ENCODE assay signal across 25 cellular contexts in the genomic region with DNA sequence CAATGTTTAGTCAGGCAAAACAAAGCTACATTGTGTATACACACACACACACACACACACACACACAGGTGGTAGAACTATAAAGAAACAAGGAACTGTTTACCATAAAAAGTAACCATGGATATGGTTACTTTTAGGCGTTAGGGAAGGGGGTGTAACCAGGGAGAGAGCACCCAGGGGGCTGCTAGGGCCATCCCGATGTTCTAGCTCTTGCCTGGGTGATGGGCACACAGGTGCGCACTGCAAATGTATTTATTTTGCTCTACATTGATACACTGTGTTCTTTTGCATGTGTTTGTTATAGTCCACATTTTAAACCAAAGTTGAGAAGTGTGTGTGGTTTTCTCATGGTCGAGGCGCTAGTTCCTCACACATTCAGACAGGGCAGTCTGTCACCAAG.
"Had no signal": no experiment of that assay in that cellular context is flagged by ENCODE, and none has a peak within 500 bp of the region (broad histone marks: within the 10 kb centered on the region; RNA-seq: fewer than 3 reads in every experiment).

No MANE protein-coding gene starts in this region.

- H3K9me3 Mint-ChIP-seq: endodermal cell had no signal

- DNase-seq: colonic mucosa; cortex of kidney; dermis blood vessel endothelial cell; dorsolateral prefrontal cortex; effector CD4-positive, alpha-beta T cell; effector CD8-positive, alpha-beta T cell; effector memory CD4-positive, alpha-beta T cell; effector memory CD8-positive, alpha-beta T cell; endodermal cell; erythroblast; esophagus squamous epithelium; foreskin fibroblast; foreskin keratinocyte; foreskin melanocyte; gastrocnemius medialis; glutamatergic neuron; head of caudate nucleus; heart left ventricle; heart right ventricle had no signal

- H3K36me3 ChIP-seq: colonic mucosa, esophagus muscularis mucosa, esophagus squamous epithelium, gastrocnemius medialis, gastroesophageal sphincter, heart left ventricle, heart right ventricle had no signal

- H3K27me3 Mint-ChIP-seq: dendritic cell treated with granulocyte-macrophage colony-stimulating factor and Interleukin-4, amounts not matched to agents 40 ng/mL and 50 ng/mL, for 4 days had no signal

- H3K4me1 ChIP-seq: colonic mucosa, esophagus muscularis mucosa, esophagus squamous epithelium, foreskin keratinocyte, gastrocnemius medialis, gastroesophageal sphincter, heart left ventricle, heart right ventricle had no signal

- H3K27ac Mint-ChIP-seq: dendritic cell treated with granulocyte-macrophage colony-stimulating factor and Interleukin-4, amounts not matched to agents 40 ng/mL and 50 ng/mL, for 4 days; effector memory CD8-positive, alpha-beta T cell; endodermal cell had no signal

- H3K4me1 Mint-ChIP-seq: endodermal cell had no signal

- H3K27ac ChIP-seq: colonic mucosa, coronary artery, dorsolateral prefrontal cortex, epithelial cell of prostate, esophagus muscularis mucosa, esophagus squamous epithelium, foreskin keratinocyte, gastrocnemius medialis, gastroesophageal sphincter, heart left ventricle, heart right ventricle had no signal

- ATAC-seq: effector memory CD8-positive, alpha-beta T cell; esophagus mucosa; foreskin keratinocyte; gastrocnemius medialis; gastroesophageal sphincter; heart left ventricle; heart right ventricle had no signal

- H3K4me3 ChIP-seq: colonic mucosa, coronary artery, dorsolateral prefrontal cortex, esophagus muscularis mucosa, esophagus squamous epithelium, gastrocnemius medialis, gastroesophageal sphincter, heart left ventricle, heart right ventricle had no signal

- H3K4me3 Mint-ChIP-seq: dendritic cell treated with granulocyte-macrophage colony-stimulating factor and Interleukin-4, amounts not matched to agents 40 ng/mL and 50 ng/mL, for 4 days; effector memory CD8-positive, alpha-beta T cell; endodermal cell had no signal

- H3K27me3 ChIP-seq: colonic mucosa, dorsolateral prefrontal cortex, esophagus muscularis mucosa, esophagus squamous epithelium, foreskin keratinocyte, gastrocnemius medialis, gastroesophageal sphincter, heart left ventricle, heart right ventricle had no signal

- H3K9me3 ChIP-seq: colonic mucosa, esophagus squamous epithelium, gastrocnemius medialis had no signal
